ENCODE assay signal across 12 cellular contexts in the genomic region with DNA sequence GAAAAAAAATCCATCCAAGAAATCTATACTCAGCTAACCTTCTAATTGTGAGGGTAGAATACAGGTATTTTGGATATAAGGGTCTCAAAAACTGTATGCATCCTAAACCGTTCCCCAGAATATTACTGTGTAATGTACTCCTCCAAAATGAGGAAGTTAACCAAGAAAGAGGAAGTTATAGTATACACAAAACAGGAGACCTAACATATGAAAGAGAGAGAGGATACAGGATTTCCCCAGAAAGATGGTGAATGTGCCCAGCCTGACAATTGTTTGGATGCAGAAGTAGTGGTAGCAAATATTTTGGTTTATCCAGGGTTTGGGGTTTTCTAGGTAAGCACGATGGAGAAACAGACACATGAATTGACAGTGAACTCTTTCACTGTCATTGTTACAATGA.
DNase-seq lines count a peak whose midpoint lies in the region; ATAC-seq and TF ChIP-seq lines count a peak whose summit lies in the region.
"Had no signal": no experiment of that assay in that cellular context is flagged by ENCODE, and none has a peak within 500 bp of the region (broad histone marks: within the 10 kb centered on the region; RNA-seq: fewer than 3 reads in every experiment).

No MANE protein-coding gene starts in this region.

- no peak for TF ChIP-seq POLR2A in NB4 (IDR thresholded peaks at IDR 0.05; ENCODE audit: extremely low read depth, insufficient read length)

- no peaks in the 10 kb centered on the region for H3K36me3 ChIP-seq in GM06990 (ENCODE audit: control insufficient read depth, insufficient read depth, low read length)
- H3K36me3 ChIP-seq: heart right ventricle had no signal

- ATAC-seq in GM19463 (IDR thresholded peaks at IDR 0.05; ENCODE audit: unreplicated experiment): peak; percentile 89
- ATAC-seq in HG03039 (IDR thresholded peaks at IDR 0.05; ENCODE audit: unreplicated experiment): peak; percentile 97
- ATAC-seq: heart right ventricle had no signal

- no peak overlapping the region for H3K4me3 ChIP-seq in GM06990 (replicated peaks; ENCODE audit: low read depth, low read length)
- H3K4me3 ChIP-seq in NB4 (ENCODE audit: low read depth, low read length): no peak overlapping the region
- H3K4me3 ChIP-seq: heart right ventricle had no signal

- TF ChIP-seq CTCF in GM06990 (IDR thresholded peaks at IDR 0.05; ENCODE audit: insufficient read depth, low read length, poor library complexity, severe bottlenecking) (no peak), NB4 (IDR thresholded peaks at IDR 0.05; ENCODE audit: low read depth, low read length) (no peak)

- DNase-seq in GM06990 (ENCODE audit: extremely low read depth, insufficient read length) (peak; percentile 1), NB4 (ENCODE audit: low read depth) (peak; percentile 65), ecto neural progenitor cell (ENCODE audit: low spot score) (no peak), islet precursor cell (no peak), COLO829 (ENCODE audit: low spot score) (no peak)
- DNase-seq in activated CD4-positive, alpha-beta T cell treated with anti-CD3 and anti-CD28 coated beads for 1 hour: no peak
- DNase-seq: central memory CD4-positive, alpha-beta T cell; heart right ventricle; NCI-H1105 treated with DMSO at 0.1 percent for 48 hours; stimulated activated CD4-positive, alpha-beta T cell treated with anti-CD3 and anti-CD28 coated beads, Interleukin-2, amount 100 ng/mL, for 24 hours had no signal

- H3K27me3 ChIP-seq in GM06990 (replicated peaks; ENCODE audit: control insufficient read depth, insufficient read depth, low read length): no peaks in the 10 kb centered on the region

Comparison
In these comparisons a context has a peak if more than half of its experiments do, and no peak if none do; other contexts are left out.
1. DNase-seq: peak in GM06990 (single experiment) and NB4 (single experiment); none in ecto neural progenitor cell (single experiment), activated CD4-positive, alpha-beta T cell treated with anti-CD3 and anti-CD28 coated beads for 1 hour (single experiment), islet precursor cell (single experiment) and COLO829 (single experiment).